ENCODE assay signal across 17 cellular contexts in the genomic region with DNA sequence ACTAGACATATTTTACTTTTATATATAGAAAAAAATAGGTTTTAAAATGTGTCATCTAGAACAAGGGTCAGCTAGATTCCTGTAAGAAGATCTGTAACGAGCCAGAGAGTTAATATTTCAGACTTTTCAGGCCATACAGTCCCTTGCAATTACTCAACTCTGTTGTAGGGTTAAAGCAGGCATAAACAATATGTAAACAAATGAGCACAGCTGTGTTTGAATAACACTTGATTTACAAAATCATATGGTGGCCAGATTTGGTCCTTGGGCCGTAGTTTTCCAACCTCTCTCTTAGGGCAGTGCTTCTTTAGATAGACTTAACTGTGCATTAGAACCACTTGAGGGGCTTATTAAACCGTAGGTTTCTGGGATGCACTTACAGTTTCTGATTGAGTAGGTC. TPM values are rescaled to one million over a fixed set of nuclear protein-coding genes. Genes with fewer than 3 reads are reported as not detected.
DNase-seq lines count a peak whose midpoint lies in the region; ATAC-seq and TF ChIP-seq lines count a peak whose summit lies in the region.
"Had no signal": no experiment of that assay in that cellular context is flagged by ENCODE, and none has a peak within 500 bp of the region (broad histone marks: within the 10 kb centered on the region; RNA-seq: fewer than 3 reads in every experiment).

No MANE protein-coding gene starts in this region.

- no peak for TF ChIP-seq CTCF in fibroblast of villous mesenchyme (IDR thresholded peaks at IDR 0.05; ENCODE audit: insufficient read depth, low read depth, low read length)

- no peaks in the 10 kb centered on the region for H3K4me1 Mint-ChIP-seq in activated naive CD4-positive, alpha-beta T cell treated with anti-CD3 and anti-CD28 coated beads, Interleukin-2, amount 10 ng/mL, durations not matched to agents 7 days and 5 days
- H3K4me1 Mint-ChIP-seq in T-helper 17 cell, result peaks cover 3% of the 10 kb centered on the region
- H3K4me1 Mint-ChIP-seq: CD8-positive, alpha-beta memory T cell; GM23338 had no signal

- no peaks in the 10 kb centered on the region for H3K9me3 ChIP-seq in T-helper 17 cell (ENCODE audit: control insufficient read depth, low read length, poor library complexity, severe bottlenecking)
- H3K9me3 ChIP-seq: BE2C had no signal

- no peak for ATAC-seq in activated naive CD4-positive, alpha-beta T cell treated with anti-CD3 and anti-CD28 coated beads, Interleukin-2, amount 50 U/mL, for 72 hours
- ATAC-seq in T-helper 17 cell, result no peak
- ATAC-seq: GM23338, K562 had no signal

- H3K4me3 Mint-ChIP-seq in activated naive CD4-positive, alpha-beta T cell treated with anti-CD3 and anti-CD28 coated beads, Interleukin-2, amount 10 ng/mL, durations not matched to agents 7 days and 5 days, result no peak overlapping the region
- no peak overlapping the region for H3K4me3 Mint-ChIP-seq in T-helper 17 cell
- H3K4me3 Mint-ChIP-seq: CD4-positive, CD25-positive, alpha-beta regulatory T cell; CD8-positive, alpha-beta memory T cell; GM23338 had no signal

- no peaks in the 10 kb centered on the region for H3K27me3 Mint-ChIP-seq in activated naive CD4-positive, alpha-beta T cell treated with anti-CD3 and anti-CD28 coated beads, Interleukin-2, amount 10 ng/mL, durations not matched to agents 7 days and 5 days
- no peaks in the 10 kb centered on the region for H3K27me3 Mint-ChIP-seq in T-helper 17 cell
- H3K27me3 Mint-ChIP-seq: CD4-positive, CD25-positive, alpha-beta regulatory T cell; CD8-positive, alpha-beta memory T cell had no signal

- peak overlapping the region; percentile 51 for H3K27ac Mint-ChIP-seq in activated naive CD4-positive, alpha-beta T cell treated with anti-CD3 and anti-CD28 coated beads, Interleukin-2, amount 10 ng/mL, durations not matched to agents 7 days and 5 days
- no peak overlapping the region for H3K27ac Mint-ChIP-seq in activated naive CD4-positive, alpha-beta T cell treated with anti-CD3 and anti-CD28 coated beads, Interleukin-2, amount 50 U/mL, for 72 hours
- peak overlapping the region; percentile 1 for H3K27ac Mint-ChIP-seq in T-helper 17 cell
- H3K27ac Mint-ChIP-seq: GM23338 had no signal

- H3K36me3 Mint-ChIP-seq in activated naive CD4-positive, alpha-beta T cell treated with anti-CD3 and anti-CD28 coated beads, Interleukin-2, amount 10 ng/mL, durations not matched to agents 7 days and 5 days, result peaks cover 20% of the 10 kb centered on the region
- peaks cover 0 to 10% of the 10 kb centered on the region in 2 donors for H3K36me3 Mint-ChIP-seq in activated naive CD4-positive, alpha-beta T cell treated with anti-CD3 and anti-CD28 coated beads, Interleukin-2, amount 50 U/mL, for 72 hours
- peaks cover 5% of the 10 kb centered on the region for H3K36me3 Mint-ChIP-seq in T-helper 17 cell (ENCODE audit: low read depth)

- no peaks in the 10 kb centered on the region for H3K9me3 Mint-ChIP-seq in activated naive CD4-positive, alpha-beta T cell treated with anti-CD3 and anti-CD28 coated beads, Interleukin-2, amount 10 ng/mL, durations not matched to agents 7 days and 5 days
- no peaks in the 10 kb centered on the region for H3K9me3 Mint-ChIP-seq in activated naive CD4-positive, alpha-beta T cell treated with anti-CD3 and anti-CD28 coated beads, Interleukin-2, amount 50 U/mL, for 72 hours
- H3K9me3 Mint-ChIP-seq: CD4-positive, CD25-positive, alpha-beta regulatory T cell; CD8-positive, alpha-beta memory T cell; GM23338 had no signal

- CTCF ChIA-PET in activated naive CD4-positive, alpha-beta T cell treated with anti-CD3 and anti-CD28 coated beads, Interleukin-2, amount 10 ng/mL, durations not matched to agents 7 days and 5 days (lab: Charles Lee), result interaction anchor here (0.6 kb wide), 1 partner anchor 925 kb away, joined by 3 read pairs; no protein-coding TSS in a partner anchor

- no peak for DNase-seq in activated naive CD4-positive, alpha-beta T cell treated with anti-CD3 and anti-CD28 coated beads, Interleukin-2, amount 10 ng/mL, durations not matched to agents 7 days and 5 days
- no peak for DNase-seq in activated naive CD4-positive, alpha-beta T cell treated with anti-CD3 and anti-CD28 coated beads, Interleukin-2, amount 50 U/mL, for 72 hours (ENCODE audit: low spot score in 2 of 2)
- no peak for DNase-seq in T-helper 17 cell
- peak; percentile 71 for DNase-seq in fibroblast of villous mesenchyme (ENCODE audit: low read depth)
- no peak for DNase-seq in middle frontal gyrus (ENCODE audit: extremely low spot score, low spot score)
- no peak for DNase-seq in DMS153 (lab: John Stamatoyannopoulos, UW)
- no peak for DNase-seq in activated CD8-positive, alpha-beta memory T cell treated with anti-CD3 and anti-CD28 coated beads, Interleukin-2, amount 50 U/mL, for 48 hours
- DNase-seq: ACHN; BE2C; C1 segment of cervical spinal cord; CD4-positive, CD25-positive, alpha-beta regulatory T cell; CD8-positive, alpha-beta memory T cell; COR-L47; DMS 273 treated with DMSO at 0.1 percent for 48 hours; H7 had no signal

- H3K4me3 ChIP-seq in fibroblast of villous mesenchyme (ENCODE audit: low read depth, low read length), result no peak overlapping the region
- H3K4me3 ChIP-seq: GM23338, K562 had no signal

RNA-seq across cellular contexts. Expression of gene LRRC57, which starts 19.6 kb away (rescaled TPM):
- 10 to 100 TPM; 16.1 to 29.6 TPM for total RNA-seq in activated naive CD4-positive, alpha-beta T cell treated with anti-CD3 and anti-CD28 coated beads, Interleukin-2, amount 50 U/mL, for 72 hours
- total RNA-seq in T-helper 17 cell (10 to 100 TPM; 23.8 to 28.0 TPM), fibroblast of villous mesenchyme (13.5 and 19.9 TPM in 2 replicates)

RNA-seq across cellular contexts. Expression of gene HAUS2, which starts 19.7 kb away (rescaled TPM):
- total RNA-seq in activated naive CD4-positive, alpha-beta T cell treated with anti-CD3 and anti-CD28 coated beads, Interleukin-2, amount 50 U/mL, for 72 hours, result 10 to 100 TPM; 37.2 to 87.9 TPM
- total RNA-seq in T-helper 17 cell, result 10 to 100 TPM; 18.5 to 22.2 TPM
- total RNA-seq in fibroblast of villous mesenchyme, result 25.9 and 26.7 TPM in 2 replicates

RNA-seq across cellular contexts. Expression of gene SNAP23, which starts 33.5 kb away (rescaled TPM):
- 10 to 100 TPM; 66.7 to 68.6 TPM for total RNA-seq in activated naive CD4-positive, alpha-beta T cell treated with anti-CD3 and anti-CD28 coated beads, Interleukin-2, amount 50 U/mL, for 72 hours
- total RNA-seq in T-helper 17 cell, result 10 to 100 TPM; 52.6 to 80.7 TPM
- 81.5 and 83.3 TPM in 2 replicates for total RNA-seq in fibroblast of villous mesenchyme

RNA-seq across cellular contexts. Expression of gene ZNF106, which starts 38.0 kb away (rescaled TPM):
- 10 to 100 TPM; 58.5 to 62.8 TPM for total RNA-seq in activated naive CD4-positive, alpha-beta T cell treated with anti-CD3 and anti-CD28 coated beads, Interleukin-2, amount 50 U/mL, for 72 hours
- total RNA-seq in T-helper 17 cell, result 10 to 100 TPM; 29.7 to 39.8 TPM
- 74.1 and 90.2 TPM in 2 replicates for total RNA-seq in fibroblast of villous mesenchyme

RNA-seq across cellular contexts. Expression of gene STARD9, which starts 46.4 kb away (rescaled TPM):
- total RNA-seq in activated naive CD4-positive, alpha-beta T cell treated with anti-CD3 and anti-CD28 coated beads, Interleukin-2, amount 50 U/mL, for 72 hours, result 1 to 10 TPM; 6.5 to 7.4 TPM
- total RNA-seq in T-helper 17 cell (1 to 10 TPM; 4.1 to 5.9 TPM), fibroblast of villous mesenchyme (9.1 and 11.0 TPM in 2 replicates)

Comparison
In these comparisons a context has a peak if more than half of its experiments do, and no peak if none do; other contexts are left out.
1. H3K27ac Mint-ChIP-seq: peak in activated naive CD4-positive, alpha-beta T cell treated with anti-CD3 and anti-CD28 coated beads, Interleukin-2, amount 10 ng/mL, durations not matched to agents 7 days and 5 days (single experiment) and T-helper 17 cell (single experiment); none in activated naive CD4-positive, alpha-beta T cell treated with anti-CD3 and anti-CD28 coated beads, Interleukin-2, amount 50 U/mL, for 72 hours (0 of 2).